Comparison of ENCODE assay signal across 8 cellular contexts in genomic region chr2:237171396-237171795, GRCh38.
DNase-seq lines count a peak whose midpoint lies in the region; ATAC-seq and TF ChIP-seq lines count a peak whose summit lies in the region.
"Had no signal": no experiment of that assay in that cellular context is flagged by ENCODE, and none has a peak within 500 bp of the region (broad histone marks: within the 10 kb centered on the region; RNA-seq: fewer than 3 reads in every experiment).

No MANE protein-coding gene starts in this region.

- no peak overlapping the region for H3K4me2 ChIP-seq in MM.1S (ENCODE audit: low read depth, low read length)

- peak overlapping the region; percentile 84 for H3K27ac Mint-ChIP-seq in MCF 10A (ENCODE audit: low read depth, unreplicated experiment)

- POLR2A ChIA-PET in MCF 10A (lab: Yijun Ruan, JAX), result interaction anchor here (0.6 to 2.0 kb wide), 10 partner anchors 12 to 318 kb away, joined by 3 to 7 read pairs (median 3); no protein-coding TSS in a partner anchor

- H3K9me3 ChIP-seq in liver (ENCODE audit: control insufficient read depth in 4 of 4, low read length in 3 of 4) (peaks cover 0 to 13% (median 3%) of the 10 kb centered on the region in 4 donors), tibial nerve (peaks cover 0 to 4% (median 0%) of the 10 kb centered on the region in 4 donors), MM.1S (replicated peaks; ENCODE audit: insufficient read depth, low read length) (no peaks in the 10 kb centered on the region)

- no TSS peak for BruUV-seq in MCF 10A (replicated peaks; lab: Mats Ljungman, UMichigan)

- TF ChIP-seq POLR2A in tibial nerve (IDR thresholded peaks at IDR 0.05), result no peak

- TF ChIP-seq CTCF in MCF 10A (IDR thresholded peaks at IDR 0.05; ENCODE audit: unreplicated experiment), result peak; percentile 38
- TF ChIP-seq CTCF in liver (IDR thresholded peaks at IDR 0.05; ENCODE audit: low read depth, low read length, missing input control), result no peak
- peak in 4 of 5 experiments; percentile 28 to 57 (median 42) for TF ChIP-seq CTCF in tibial nerve (IDR thresholded peaks at IDR 0.05)
- TF ChIP-seq CTCF in MM.1S (IDR thresholded peaks at IDR 0.05; ENCODE audit: low read length), result no peak

- peaks cover 24% of the 10 kb centered on the region for H3K9me3 Mint-ChIP-seq in MCF 10A (ENCODE audit: unreplicated experiment)

- no peak overlapping the region for H3K9ac ChIP-seq in liver (ENCODE audit: low read depth in 1 of 2, low read length in 2 of 2)
- H3K9ac ChIP-seq in MM.1S (ENCODE audit: low read length), result no peak overlapping the region

- no peak for ATAC-seq in HG02642 (IDR thresholded peaks at IDR 0.05; ENCODE audit: poor library complexity, unreplicated experiment)

- no peaks in the 10 kb centered on the region for H3F3A ChIP-seq in MM.1S (ENCODE audit: insufficient read depth, low read length)

- H3K9me2 ChIP-seq in MM.1S (replicated peaks; ENCODE audit: insufficient read depth, low read length), result no peaks in the 10 kb centered on the region

- DNase-seq in MCF 10A (ENCODE audit: unreplicated experiment) (peak; percentile 88), tibial nerve (ENCODE audit: low spot score in 2 of 2) (peak in 1 of 2 donors; percentile 69), MM.1S (no peak), NCI-H510A treated with DMSO at 0.1 percent for 48 hours (lab: John Stamatoyannopoulos, UW) (no peak)
- DNase-seq: Kasumi-1 had no signal

- TF ChIP-seq EP300 in Ishikawa (IDR thresholded peaks at IDR 0.05; ENCODE audit: borderline replicate concordance) (no peak), tibial nerve (IDR thresholded peaks at IDR 0.05) (peak in 1 of 2 donors; percentile 88)

- no peak overlapping the region for H2AFZ ChIP-seq in MM.1S (ENCODE audit: low read length)

- H3K4me1 ChIP-seq in liver (ENCODE audit: control insufficient read depth in 4 of 4, insufficient read depth in 4 of 4, low read length in 3 of 4) (no peaks in the 10 kb centered on the region), tibial nerve (peaks cover 0 to 22% (median 8%) of the 10 kb centered on the region in 4 donors), MM.1S (ENCODE audit: low read length) (no peaks in the 10 kb centered on the region)

- no peak overlapping the region for H3K4me3 ChIP-seq in liver (ENCODE audit: low read depth in 1 of 3, low read length in 3 of 3)
- no peak overlapping the region for H3K4me3 ChIP-seq in tibial nerve
- no peak overlapping the region for H3K4me3 ChIP-seq in MM.1S (ENCODE audit: low read length)

- H3K4me1 Mint-ChIP-seq in MCF 10A (ENCODE audit: insufficient read depth, unreplicated experiment), result peaks cover 14% of the 10 kb centered on the region

- H3K36me3 Mint-ChIP-seq in MCF 10A (ENCODE audit: insufficient read depth, unreplicated experiment), result no peaks in the 10 kb centered on the region

- no peaks in the 10 kb centered on the region for H3K79me2 ChIP-seq in MM.1S (ENCODE audit: low read length)

- no peak overlapping the region for H3K4me3 Mint-ChIP-seq in MCF 10A (ENCODE audit: unreplicated experiment)

- 54% methylated on average over 8 of the region's 8 CpGs for WGBS in liver
- 17 to 32% methylated on average over 8 of the region's 8 CpGs for WGBS in tibial nerve, 2 donors

- CTCF ChIA-PET in MCF 10A (lab: Yijun Ruan, JAX), result interaction anchor here (0.6 to 2.4 kb wide), 6 partner anchors 10 to 401 kb away, joined by 3 to 21 read pairs (median 4); no protein-coding TSS in a partner anchor

- no peak overlapping the region for H3K27ac ChIP-seq in liver (ENCODE audit: low read depth in 1 of 2, low read length in 2 of 2)
- H3K27ac ChIP-seq in tibial nerve, result peak overlapping the region; percentile 45 to 81 (median 71)
- no peak overlapping the region for H3K27ac ChIP-seq in MM.1S (ENCODE audit: low read length)

- intact Hi-C loops in MCF 10A (cut with micrococcal nuclease), result loop anchor here (1.0 kb wide), 5 partner anchors 151 to 401 kb away; no protein-coding TSS in a partner anchor

- no peak for TF ChIP-seq RAD21 in Ishikawa (IDR thresholded peaks at IDR 0.05; ENCODE audit: low read depth)
- peak; percentile 42 to 53 for TF ChIP-seq RAD21 in liver (IDR thresholded peaks at IDR 0.05)

- no peaks in the 10 kb centered on the region for H3K27me3 Mint-ChIP-seq in MCF 10A (ENCODE audit: insufficient read depth, unreplicated experiment)

- H4K20me1 ChIP-seq in MM.1S (ENCODE audit: insufficient read depth, low read length), result no peaks in the 10 kb centered on the region

- H3K36me3 ChIP-seq in liver (ENCODE audit: control insufficient read depth in 4 of 4, insufficient read depth in 3 of 4, low read depth in 1 of 4, low read length in 3 of 4) (no peaks in the 10 kb centered on the region), tibial nerve (no peaks in the 10 kb centered on the region), MM.1S (replicated peaks; ENCODE audit: insufficient read depth, low read length) (no peaks in the 10 kb centered on the region)

- H3K27me3 ChIP-seq in liver (ENCODE audit: control insufficient read depth in 4 of 4, insufficient read depth in 4 of 4, low read length in 3 of 4), result peaks cover 0 to 3% (median 0%) of the 10 kb centered on the region in 4 donors
- no peaks in the 10 kb centered on the region for H3K27me3 ChIP-seq in tibial nerve
- no peaks in the 10 kb centered on the region for H3K27me3 ChIP-seq in MM.1S (replicated peaks; ENCODE audit: insufficient read depth, low read length)

TF ChIP-seq in Ishikawa, 13 proteins besides CTCF, POLR2A, EP300 and RAD21:
- no peak for TF ChIP-seq MAX (IDR thresholded peaks at IDR 0.05)
- no peak for TF ChIP-seq ZBTB7A (IDR thresholded peaks at IDR 0.05; ENCODE audit: low read depth)
- no peak for TF ChIP-seq FOXM1 (IDR thresholded peaks at IDR 0.05; ENCODE audit: borderline replicate concordance, low read depth)
- TF ChIP-seq CREB1 (IDR thresholded peaks at IDR 0.05; ENCODE audit: low read depth), result no peak
- 0 out of 2 replicates have a peak, but pooled peaks have one; percentile 51 for TF ChIP-seq CEBPB (IDR thresholded peaks at IDR 0.05)
- no peak for TF ChIP-seq NFIC (IDR thresholded peaks at IDR 0.05)
- TF ChIP-seq TAF1 (IDR thresholded peaks at IDR 0.05; ENCODE audit: low read depth), result no peak
- TF ChIP-seq TEAD4 (IDR thresholded peaks at IDR 0.05), result no peak

TF ChIP-seq in liver, 16 proteins besides CTCF, POLR2A, EP300 and RAD21:
- no peak for TF ChIP-seq RXRA (IDR thresholded peaks at IDR 0.05)
- TF ChIP-seq HNF4G (IDR thresholded peaks at IDR 0.05), result no peak
- no peak for TF ChIP-seq FOXA2 (IDR thresholded peaks at IDR 0.05)
- TF ChIP-seq ATF3 (IDR thresholded peaks at IDR 0.05), result no peak
- no peak for TF ChIP-seq EGR1 (IDR thresholded peaks at IDR 0.05; ENCODE audit: low read depth in 2 of 2)
- TF ChIP-seq SP1 (IDR thresholded peaks at IDR 0.05), result no peak
- TF ChIP-seq MAX (IDR thresholded peaks at IDR 0.05), result no peak
- TF ChIP-seq FOXA1 (IDR thresholded peaks at IDR 0.05), result no peak
- TF ChIP-seq GABPA (IDR thresholded peaks at IDR 0.05 in 1 of 2, conservative IDR thresholded peaks at IDR 0.05 in 1 of 2), result no peak
- TF ChIP-seq REST (IDR thresholded peaks at IDR 0.05), result no peak

Comparison
In these comparisons a context has a peak if more than half of its experiments do, and no peak if none do; other contexts are left out.
1. CTCF ChIP-seq: peak in MCF 10A (single experiment) and tibial nerve (4 of 5); none in liver (single experiment) and MM.1S (single experiment).
2. H3K27ac ChIP-seq: peak in tibial nerve (4 of 4); none in liver (0 of 2) and MM.1S (single experiment).